In the genomic region with DNA sequence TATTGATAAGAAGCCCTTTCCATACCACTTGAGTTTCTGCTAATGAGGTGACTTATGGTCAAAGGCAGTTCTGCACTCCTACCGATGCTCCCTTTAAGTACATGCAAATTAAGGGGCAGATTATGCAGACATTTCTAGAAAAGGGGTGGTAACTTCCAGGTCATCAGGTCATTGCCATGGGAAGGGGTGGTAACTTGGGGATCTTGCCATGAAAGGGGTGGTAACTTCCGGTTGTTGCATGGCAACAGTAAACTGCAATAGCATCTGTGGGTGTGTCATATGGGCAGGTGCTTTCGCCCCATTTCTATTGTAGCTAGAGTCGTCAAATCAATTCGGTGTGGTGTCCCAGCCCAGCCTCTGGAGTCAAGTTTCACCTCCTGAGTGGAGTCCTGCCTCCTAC, we compare ENCODE assay signal across 24 cellular contexts.
DNase-seq lines count a peak whose midpoint lies in the region; FAIRE-seq lines count a peak whose summit lies in the region.
"Had no signal": no experiment of that assay in that cellular context is flagged by ENCODE, and none has a peak within 500 bp of the region (broad histone marks: within the 10 kb centered on the region; RNA-seq: fewer than 3 reads in every experiment).

No MANE protein-coding gene starts in this region.

- DNase-seq in NCI-H2196 (lab: John Stamatoyannopoulos, UW; ENCODE audit: unreplicated experiment) (peak; percentile 22), NCI-H2196 treated with DMSO at 0.1 percent for 48 hours (lab: John Stamatoyannopoulos, UW; ENCODE audit: unreplicated experiment) (no peak), NAMALWA (ENCODE audit: low spot score) (peak; percentile 64), SW480 (ENCODE audit: low spot score) (peak; percentile 48), small intestine (peak; percentile 15), NCI-H1694 treated with DMSO at 0.1 percent for 48 hours (lab: John Stamatoyannopoulos, UW) (no peak), GDM1 (lab: John Stamatoyannopoulos, UW) (no peak), NCI-H446 (lab: John Stamatoyannopoulos, UW) (no peak)
- DNase-seq: ACHN; activated CD4-positive, alpha-beta memory T cell treated with anti-CD3 and anti-CD28 coated beads, Interleukin-2, amount 10 ng/mL, durations not matched to agents 7 days and 5 days; activated CD4-positive, CD25-positive, alpha-beta regulatory T cell; activated T-cell treated with anti-CD3 and anti-CD28 coated beads for 4 hours; adrenal gland; GF-D8; NCI-H1105 treated with DMSO at 0.1 percent for 48 hours; NCI-H526 treated with DMSO at 0.1 percent for 48 hours; stimulated activated naive B cell treated with anti-CD40 and anti-IgM and Interleukin-4, amounts not matched to agents 10 μg/mL and 1 μg/mL and 100 μg/mL, for 72 hours; T1000 had no signal

- H3K9me3 ChIP-seq in small intestine (ENCODE audit: control insufficient read depth, low read depth), result peaks cover 1% of the 10 kb centered on the region
- H3K9me3 ChIP-seq: adrenal gland; BLaER1 treated with 17β-estradiol and CSF1 and Interleukin-3, amounts not matched to agents 10 nM and 100 nM; breast epithelium had no signal

- 19 to 65% (median 47%) methylated on average over 5 of the region's 5 CpGs for WGBS in small intestine, 3 donors

- no peaks in the 10 kb centered on the region for H3K27me3 ChIP-seq in small intestine (ENCODE audit: control insufficient read depth in 2 of 2, insufficient read depth in 2 of 2, low read length in 2 of 2)
- H3K27me3 ChIP-seq: adrenal gland; BLaER1 treated with 17β-estradiol and CSF1 and Interleukin-3, amounts not matched to agents 10 nM and 100 nM; breast epithelium had no signal

- H3K4me1 ChIP-seq in small intestine (ENCODE audit: control insufficient read depth in 2 of 2, insufficient read depth in 1 of 2, low read depth in 1 of 2, low read length in 1 of 2), result no peaks in the 10 kb centered on the region
- H3K4me1 ChIP-seq: adrenal gland, breast epithelium had no signal

- H3K36me3 ChIP-seq in small intestine (ENCODE audit: control insufficient read depth in 2 of 2, insufficient read depth in 2 of 2, low read length in 2 of 2), result no peaks in the 10 kb centered on the region
- H3K36me3 ChIP-seq: adrenal gland; BLaER1 treated with 17β-estradiol and CSF1 and Interleukin-3, amounts not matched to agents 10 nM and 100 nM; breast epithelium had no signal

- H3K4me3 ChIP-seq in small intestine (ENCODE audit: low read depth in 1 of 2, low read length in 2 of 2), result no peak overlapping the region
- H3K4me3 ChIP-seq: adrenal gland; BLaER1 treated with 17β-estradiol and CSF1 and Interleukin-3, amounts not matched to agents 10 nM and 100 nM; breast epithelium; coronary artery; skin epidermis had no signal

- H3K27ac ChIP-seq in small intestine (ENCODE audit: low read depth in 1 of 2, low read length in 1 of 2), result no peak overlapping the region
- H3K27ac ChIP-seq: adrenal gland; BLaER1 treated with 17β-estradiol and CSF1 and Interleukin-3, amounts not matched to agents 10 nM and 100 nM; breast epithelium; coronary artery; skin epidermis had no signal

- no peak for FAIRE-seq in small intestine (lab: Jason Lieb, UNC)
- FAIRE-seq: GM19239, urothelium cell line had no signal

Comparison
In these comparisons a context has a peak if more than half of its experiments do, and no peak if none do; other contexts are left out.
1. DNase-seq: peak in NCI-H2196 (single experiment), NAMALWA (single experiment), SW480 (single experiment) and small intestine (single experiment); none in NCI-H2196 treated with DMSO at 0.1 percent for 48 hours (single experiment), NCI-H1694 treated with DMSO at 0.1 percent for 48 hours (single experiment), GDM1 (single experiment) and NCI-H446 (0 of 2).